11 cellular contexts compared by ENCODE assay signal in genomic region chrX:10017866-10018265, GRCh38. TPM values are rescaled to one million over a fixed set of nuclear protein-coding genes. Genes with fewer than 3 reads are reported as not detected.
DNase-seq lines count a peak whose midpoint lies in the region; ATAC-seq lines count a peak whose summit lies in the region.
"Had no signal": no experiment of that assay in that cellular context is flagged by ENCODE, and none has a peak within 500 bp of the region (broad histone marks: within the 10 kb centered on the region; RNA-seq: fewer than 3 reads in every experiment).

No MANE protein-coding gene starts in this region.

- H3K27ac ChIP-seq in ACC112 (ENCODE audit: low read depth, low read length): peak overlapping the region; percentile 88
- H3K27ac ChIP-seq: HL-60 had no signal

- no peak overlapping the region for H2AFZ ChIP-seq in ACC112 (ENCODE audit: low read length, unreplicated experiment)

- H3K4me3 ChIP-seq in ACC112 (ENCODE audit: low read depth, low read length): peak overlapping the region; percentile 98

- peak; percentile 64 for DNase-seq in HT-29 (ENCODE audit: low spot score)
- no peak for DNase-seq in activated T-helper 1 cell treated with anti-CD3 and anti-CD28 coated beads, Interleukin-12 subunit alpha, Interleukin-12 subunit beta, Interleukin-2, Interleukin-4 antibody, amounts not matched to agents 30 ng/mL and 10 ng/mL and 1 ng/mL, durations not matched to agents 14 hours and 24 hours and 36 hours (ENCODE audit: low spot score)
- peak; percentile 74 for DNase-seq in kidney glomerular epithelial cell (lab: John Stamatoyannopoulos, UW)
- no peak for DNase-seq in COLO829 (ENCODE audit: low spot score)
- DNase-seq in GDM1 (lab: John Stamatoyannopoulos, UW): no peak
- DNase-seq: activated T-cell treated with anti-CD3 and anti-CD28 coated beads for 4 hours, posterior cingulate gyrus had no signal

- H3K27ac Mint-ChIP-seq in activated T-helper 1 cell treated with anti-CD3 and anti-CD28 coated beads, Interleukin-12 subunit alpha, Interleukin-12 subunit beta, Interleukin-2, Interleukin-4 antibody, amounts not matched to agents 30 ng/mL and 10 ng/mL and 1 ng/mL, durations not matched to agents 14 hours and 24 hours and 36 hours: no peak overlapping the region

- H3K27me3 Mint-ChIP-seq in activated T-helper 1 cell treated with anti-CD3 and anti-CD28 coated beads, Interleukin-12 subunit alpha, Interleukin-12 subunit beta, Interleukin-2, Interleukin-4 antibody, amounts not matched to agents 30 ng/mL and 10 ng/mL and 1 ng/mL, durations not matched to agents 14 hours and 24 hours and 36 hours (ENCODE audit: insufficient read depth): no peaks in the 10 kb centered on the region

- no peaks in the 10 kb centered on the region for H3K9me3 Mint-ChIP-seq in activated T-helper 1 cell treated with anti-CD3 and anti-CD28 coated beads, Interleukin-12 subunit alpha, Interleukin-12 subunit beta, Interleukin-2, Interleukin-4 antibody, amounts not matched to agents 30 ng/mL and 10 ng/mL and 1 ng/mL, durations not matched to agents 14 hours and 24 hours and 36 hours

- intact Hi-C loops in activated T-helper 1 cell treated with anti-CD3 and anti-CD28 coated beads, Interleukin-12 subunit alpha, Interleukin-12 subunit beta, Interleukin-2, Interleukin-4 antibody, amounts not matched to agents 30 ng/mL and 10 ng/mL and 1 ng/mL, durations not matched to agents 14 hours and 24 hours and 36 hours (cut with micrococcal nuclease): no loop called here

- H3K36me3 ChIP-seq in ACC112 (ENCODE audit: insufficient read depth, low read length): no peaks in the 10 kb centered on the region

- no peak for ATAC-seq in GM19463 (IDR thresholded peaks at IDR 0.05; ENCODE audit: unreplicated experiment)
- no peak for ATAC-seq in HG03039 (IDR thresholded peaks at IDR 0.05; ENCODE audit: unreplicated experiment)

- H3K4me1 ChIP-seq in ACC112 (ENCODE audit: control insufficient read depth, insufficient read depth, low read length, unreplicated experiment): peaks cover 49% of the 10 kb centered on the region

- H3K36me3 Mint-ChIP-seq in activated T-helper 1 cell treated with anti-CD3 and anti-CD28 coated beads, Interleukin-12 subunit alpha, Interleukin-12 subunit beta, Interleukin-2, Interleukin-4 antibody, amounts not matched to agents 30 ng/mL and 10 ng/mL and 1 ng/mL, durations not matched to agents 14 hours and 24 hours and 36 hours (ENCODE audit: low read depth): peaks cover 10% of the 10 kb centered on the region

- no peaks in the 10 kb centered on the region for H3K27me3 ChIP-seq in ACC112 (ENCODE audit: insufficient read depth, low read length)

- peaks cover 34% of the 10 kb centered on the region for H3K4me1 Mint-ChIP-seq in activated T-helper 1 cell treated with anti-CD3 and anti-CD28 coated beads, Interleukin-12 subunit alpha, Interleukin-12 subunit beta, Interleukin-2, Interleukin-4 antibody, amounts not matched to agents 30 ng/mL and 10 ng/mL and 1 ng/mL, durations not matched to agents 14 hours and 24 hours and 36 hours (ENCODE audit: low read depth)

- H3K79me2 ChIP-seq in ACC112 (ENCODE audit: control insufficient read depth, insufficient read depth, low read length, unreplicated experiment): peaks cover 63% of the 10 kb centered on the region

- H3K4me3 Mint-ChIP-seq in activated T-helper 1 cell treated with anti-CD3 and anti-CD28 coated beads, Interleukin-12 subunit alpha, Interleukin-12 subunit beta, Interleukin-2, Interleukin-4 antibody, amounts not matched to agents 30 ng/mL and 10 ng/mL and 1 ng/mL, durations not matched to agents 14 hours and 24 hours and 36 hours: peak overlapping the region; percentile 92

RNA-seq across cellular contexts. Expression of gene CLDN34, which starts 50.7 kb away (rescaled TPM):
- not detected in 2 replicates for total RNA-seq in HT-29 (2014; rRNA removed; shearing (Covaris generic))
- not detected in 2 replicates for total RNA-seq in activated T-helper 1 cell treated with anti-CD3 and anti-CD28 coated beads, Interleukin-12 subunit alpha, Interleukin-12 subunit beta, Interleukin-2, Interleukin-4 antibody, amounts not matched to agents 30 ng/mL and 10 ng/mL and 1 ng/mL, durations not matched to agents 14 hours and 24 hours and 36 hours

Comparison
In these comparisons a context has a peak if more than half of its experiments do, and no peak if none do; other contexts are left out.
1. DNase-seq: peak in HT-29 (single experiment) and kidney glomerular epithelial cell (single experiment); none in activated T-helper 1 cell treated with anti-CD3 and anti-CD28 coated beads, Interleukin-12 subunit alpha, Interleukin-12 subunit beta, Interleukin-2, Interleukin-4 antibody, amounts not matched to agents 30 ng/mL and 10 ng/mL and 1 ng/mL, durations not matched to agents 14 hours and 24 hours and 36 hours (single experiment), COLO829 (single experiment) and GDM1 (single experiment).